Comparison of ENCODE assay signal across 8 cellular contexts in the genomic region with DNA sequence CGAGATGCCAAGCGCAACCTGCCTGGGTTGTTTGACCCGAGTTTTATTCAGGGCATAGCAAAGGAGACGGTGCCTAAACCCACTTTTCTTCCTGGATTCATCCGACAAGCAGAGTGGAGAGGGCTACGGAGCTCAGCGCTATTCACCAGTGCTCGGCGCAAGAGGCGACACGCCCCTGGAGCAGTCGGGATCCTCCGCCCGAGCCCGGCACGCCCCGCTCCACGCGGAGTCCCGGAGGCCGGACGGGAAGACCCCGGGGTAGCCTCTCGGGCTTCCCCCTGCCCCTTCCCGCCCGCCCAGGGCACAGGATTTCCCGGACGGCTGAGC. TPM values are rescaled to one million over a fixed set of nuclear protein-coding genes. Genes with fewer than 3 reads are reported as not detected.
A peak's percentile ranks its signal among the peaks of the same experiment; 100 is the strongest.
DNase-seq lines count a peak whose midpoint lies in the region; ATAC-seq and TF ChIP-seq lines count a peak whose summit lies in the region.

No MANE protein-coding gene starts in this region.

- H3K4me1 ChIP-seq in SJSA1 (replicated peaks): peaks cover 15% of the 10 kb centered on the region
- peaks cover 6 to 22% (median 15%) of the 10 kb centered on the region in 3 donors for H3K4me1 ChIP-seq in skeletal muscle tissue (ENCODE audit: control insufficient read depth in 3 of 3, insufficient read depth in 3 of 3, low read length in 3 of 3)

- H3K27me3 ChIP-seq in BJ (ENCODE audit: control insufficient read depth, insufficient read depth, low read length) (no peaks in the 10 kb centered on the region), SJSA1 (replicated peaks) (no peaks in the 10 kb centered on the region), skeletal muscle tissue (ENCODE audit: control insufficient read depth in 3 of 3, insufficient read depth in 3 of 3, low read length in 3 of 3) (no peaks in the 10 kb centered on the region)

- peak overlapping the region; percentile 80 for H3K9ac ChIP-seq in skeletal muscle tissue (ENCODE audit: low read depth in 1 of 3, low read length in 3 of 3)

- CTCF ChIA-PET in BJ (lab: Yijun Ruan, JAX): interaction anchor here (1.7 kb wide), 2 partner anchors 9 to 164 kb away, joined by 5 to 9 read pairs; no protein-coding TSS in a partner anchor

- peak overlapping the region; percentile 97 for H3K27ac ChIP-seq in SJSA1
- H3K27ac ChIP-seq in skeletal muscle tissue (ENCODE audit: low read depth, low read length): peak overlapping the region; percentile 86

- TF ChIP-seq CTCF in BJ (IDR thresholded peaks at IDR 0.05; ENCODE audit: insufficient read depth, low read depth, low read length): no peak

- H3K36me3 ChIP-seq in BJ (ENCODE audit: control insufficient read depth, insufficient read depth, low read length): no peaks in the 10 kb centered on the region
- H3K36me3 ChIP-seq in SJSA1: peaks cover 8% of the 10 kb centered on the region
- no peaks in the 10 kb centered on the region for H3K36me3 ChIP-seq in skeletal muscle tissue (ENCODE audit: control insufficient read depth in 3 of 3, insufficient read depth in 3 of 3, low read length in 3 of 3)

- in situ Hi-C loops in T47D (cut with HindIII; ENCODE audit: low pct_unique_long_range_greater_than_20kb, low sequenced_read_pairs): no loop called here

- POLR2A ChIA-PET in BJ (lab: Charles Lee): interaction anchor here (0.6 kb wide), 1 partner anchor 319 kb away, joined by 3 read pairs; no protein-coding TSS in a partner anchor

- H3K9me3 ChIP-seq in SJSA1 (replicated peaks) (no peaks in the 10 kb centered on the region), skeletal muscle tissue (ENCODE audit: control insufficient read depth in 3 of 3, low read length in 3 of 3) (no peaks in the 10 kb centered on the region)

- DNase-seq in BJ (ENCODE audit: low read depth): no peak
- peak; percentile 61 to 68 for DNase-seq in SJSA1 (ENCODE audit: low read depth in 1 of 2, low spot score in 2 of 2)
- DNase-seq in T47D (ENCODE audit: low read depth in 1 of 2, low spot score in 1 of 2): peak; percentile 63 to 68
- peak; percentile 35 for DNase-seq in iPS-NIHi7 (ENCODE audit: extremely low spot score)
- DNase-seq in H4 (ENCODE audit: low spot score): no peak

- peak; percentile 32 for ATAC-seq in GM19025 (IDR thresholded peaks at IDR 0.05; ENCODE audit: low read depth, unreplicated experiment)
- peak; percentile 37 for ATAC-seq in HG03342 (IDR thresholded peaks at IDR 0.05; ENCODE audit: unreplicated experiment)

- H3K4me3 ChIP-seq in BJ (ENCODE audit: low read depth, low read length) (peak overlapping the region; percentile 84), SJSA1 (peak overlapping the region; percentile 96), skeletal muscle tissue (ENCODE audit: low read length in 3 of 3) (peak overlapping the region; percentile 68 to 93 (median 88))

RNA-seq across cellular contexts. Expression of a gene that starts 0.5 kb away (rescaled TPM):
- 11.0 and 12.9 TPM in 2 replicates for polyA plus RNA-seq in BJ (2011; rRNA removed)
- 12.9 and 16.5 TPM in 2 replicates for polyA minus RNA-seq in BJ (2011; rRNA and poly(A)+ RNA removed)
- 3.0 and 7.0 TPM in 2 replicates for total RNA-seq in SJSA1 (2014; rRNA removed; shearing (Covaris generic))
- 21.4 TPM for total RNA-seq in skeletal muscle tissue
- total RNA-seq in H4 (2014; rRNA removed; shearing (Covaris generic)): 10.1 and 15.6 TPM in 2 replicates

Comparison
In these comparisons a context has a peak if more than half of its experiments do, and no peak if none do; other contexts are left out.
1. DNase-seq: peak in SJSA1 (2 of 2), T47D (2 of 2) and iPS-NIHi7 (single experiment); none in BJ (single experiment) and H4 (single experiment).
2. Peak in every context shown above with its lines, with median percentiles within 50 percentile points of each other: H3K4me3 ChIP-seq.